Comparison of ENCODE assay signal across 10 cellular contexts in genomic region chr20:36975085-36975829, GRCh38. TPM values are rescaled to one million over a fixed set of nuclear protein-coding genes. Genes with fewer than 3 reads are reported as not detected.
DNase-seq lines count a peak whose midpoint lies in the region; ATAC-seq and TF ChIP-seq lines count a peak whose summit lies in the region.
"Had no signal": no experiment of that assay in that cellular context is flagged by ENCODE, and none has a peak within 500 bp of the region (broad histone marks: within the 10 kb centered on the region; RNA-seq: fewer than 3 reads in every experiment).

No MANE protein-coding gene starts in this region.

- peak overlapping the region; percentile 15 for H3K4me3 Mint-ChIP-seq in activated T-cell treated with anti-CD3 and anti-CD28 coated beads, Interleukin-2, amount 50 U/mL, for 24 hours
- H3K4me3 Mint-ChIP-seq in naive thymus-derived CD4-positive, alpha-beta T cell = peak overlapping the region; percentile 35 to 87 (median 70)
- H3K4me3 Mint-ChIP-seq in endodermal cell = no peak overlapping the region

- no peaks in the 10 kb centered on the region for H3K9me2 ChIP-seq in OCI-LY7 (ENCODE audit: insufficient read depth, low read length)

- peak overlapping the region; percentile 23 to 78 (median 72); a peak in 20 of 22 replicates for H3K4me2 ChIP-seq in BLaER1 treated with 17β-estradiol and CSF1 and Interleukin-3, amounts not matched to agents 10 nM and 100 nM
- H3K4me2 ChIP-seq in OCI-LY7 (ENCODE audit: low read length) = no peak overlapping the region

- WGBS in endodermal cell (ENCODE audit: insufficient coverage in 1 of 2, insufficient read length in 1 of 2), 2 experiments = 94 to 100% methylated on average over 1 to 2 of the region's 3 CpGs
- WGBS in heart right ventricle, 2 donors = 63 to 72% methylated on average over 3 of the region's 3 CpGs

- H3K4me1 ChIP-seq in BLaER1 treated with 17β-estradiol and CSF1 and Interleukin-3, amounts not matched to agents 10 nM and 100 nM = peaks cover 14 to 32% (median 19%) of the 10 kb centered on the region in 10 experiments
- peaks cover 10% of the 10 kb centered on the region for H3K4me1 ChIP-seq in OCI-LY7 (ENCODE audit: insufficient read depth, low read length, poor library complexity, severe bottlenecking)
- H3K4me1 ChIP-seq in naive thymus-derived CD4-positive, alpha-beta T cell (ENCODE audit: control insufficient read depth in 2 of 2, insufficient read depth in 2 of 2, low read length in 2 of 2) = peaks cover 29 to 40% of the 10 kb centered on the region in 2 donors
- H3K4me1 ChIP-seq in endodermal cell (ENCODE audit: control insufficient read depth, insufficient read depth, low read length) = no peaks in the 10 kb centered on the region
- peaks cover 0 to 2% (median 0%) of the 10 kb centered on the region in 9 donors for H3K4me1 ChIP-seq in heart right ventricle
- H3K4me1 ChIP-seq: uterus had no signal

- peaks cover 0 to 61% (median 38%) of the 10 kb centered on the region in 11 experiments; a peak in 18 of 22 replicates for H3K9me3 ChIP-seq in BLaER1 treated with 17β-estradiol and CSF1 and Interleukin-3, amounts not matched to agents 10 nM and 100 nM (replicated peaks in 1 of 11)
- H3K9me3 ChIP-seq in OCI-LY7 (ENCODE audit: low read length) = no peaks in the 10 kb centered on the region
- no peaks in the 10 kb centered on the region for H3K9me3 ChIP-seq in naive thymus-derived CD4-positive, alpha-beta T cell (ENCODE audit: control insufficient read depth in 2 of 3, low read length in 3 of 3)
- no peaks in the 10 kb centered on the region for H3K9me3 ChIP-seq in endodermal cell (ENCODE audit: control insufficient read depth, low read length)
- H3K9me3 ChIP-seq in heart right ventricle = no peaks in the 10 kb centered on the region
- H3K9me3 ChIP-seq: uterus had no signal

- BruUV-seq in OCI-LY7 (replicated peaks; lab: Mats Ljungman, UMichigan) = no TSS peak

- peak; percentile 38 for DNase-seq in OCI-LY7 (ENCODE audit: low spot score)
- no peak for DNase-seq in activated T-cell treated with anti-CD3 and anti-CD28 coated beads, Interleukin-2, amount 50 U/mL, for 24 hours
- DNase-seq in naive thymus-derived CD4-positive, alpha-beta T cell = peak in 8 of 9 donors; percentile 49 to 92 (median 88)
- no peak for DNase-seq in endodermal cell
- no peak for DNase-seq in heart right ventricle
- no peak for DNase-seq in AG20443 (ENCODE audit: low spot score)
- DNase-seq: NCI-H2171 treated with DMSO at 0.1 percent for 48 hours, uterus had no signal

- H3K27ac Mint-ChIP-seq in activated T-cell treated with anti-CD3 and anti-CD28 coated beads, Interleukin-2, amount 50 U/mL, for 24 hours = peak overlapping the region; percentile 20
- peak overlapping the region; percentile 72 to 99 (median 91) for H3K27ac Mint-ChIP-seq in naive thymus-derived CD4-positive, alpha-beta T cell
- H3K27ac Mint-ChIP-seq in endodermal cell = no peak overlapping the region

- ATAC-seq in naive thymus-derived CD4-positive, alpha-beta T cell = peak; percentile 96
- no peak for ATAC-seq in heart right ventricle
- ATAC-seq in GM18498 (IDR thresholded peaks at IDR 0.05; ENCODE audit: unreplicated experiment) = no peak

- H3K36me3 Mint-ChIP-seq in activated T-cell treated with anti-CD3 and anti-CD28 coated beads, Interleukin-2, amount 50 U/mL, for 24 hours (ENCODE audit: low read depth) = no peaks in the 10 kb centered on the region
- peaks cover 0 to 7% (median 3%) of the 10 kb centered on the region in 5 donors for H3K36me3 Mint-ChIP-seq in naive thymus-derived CD4-positive, alpha-beta T cell
- H3K36me3 Mint-ChIP-seq in endodermal cell (ENCODE audit: low read depth) = no peaks in the 10 kb centered on the region

- POLR2A ChIA-PET in OCI-LY7 (lab: Charles Lee) = interaction anchor here (0.6 to 0.7 kb wide), 4 partner anchors 12 to 144 kb away, joined by 3 to 5 read pairs (median 3); no protein-coding TSS in a partner anchor
- POLR2A ChIA-PET in naive thymus-derived CD4-positive, alpha-beta T cell (lab: Charles Lee) = interaction anchor here (0.6 to 4.1 kb wide), 21 partner anchors 11 to 402 kb away, joined by 3 to 57 read pairs (median 8); partner anchors contain the start of gene TGIF2

- no peak for TF ChIP-seq CTCF in OCI-LY7 (conservative IDR thresholded peaks at IDR 0.05; ENCODE audit: low read length)
- TF ChIP-seq CTCF in endodermal cell (conservative IDR thresholded peaks at IDR 0.05) = no peak
- no peak for TF ChIP-seq CTCF in heart right ventricle (IDR thresholded peaks at IDR 0.05)

- peaks cover 3% of the 10 kb centered on the region for H3K9me3 Mint-ChIP-seq in activated T-cell treated with anti-CD3 and anti-CD28 coated beads, Interleukin-2, amount 50 U/mL, for 24 hours
- H3K9me3 Mint-ChIP-seq in naive thymus-derived CD4-positive, alpha-beta T cell = peaks cover 0 to 2% (median 0%) of the 10 kb centered on the region in 11 donors
- peaks cover 14% of the 10 kb centered on the region for H3K9me3 Mint-ChIP-seq in endodermal cell

- H4K20me1 ChIP-seq in BLaER1 treated with 17β-estradiol and CSF1 and Interleukin-3, amounts not matched to agents 10 nM and 100 nM = no peaks in the 10 kb centered on the region
- no peaks in the 10 kb centered on the region for H4K20me1 ChIP-seq in OCI-LY7 (ENCODE audit: insufficient read depth, low read length)

- no peaks in the 10 kb centered on the region for H3K27me3 ChIP-seq in BLaER1 treated with 17β-estradiol and CSF1 and Interleukin-3, amounts not matched to agents 10 nM and 100 nM
- H3K27me3 ChIP-seq in naive thymus-derived CD4-positive, alpha-beta T cell (ENCODE audit: control insufficient read depth in 2 of 2, insufficient read depth in 2 of 2, low read length in 2 of 2) = no peaks in the 10 kb centered on the region
- H3K27me3 ChIP-seq in endodermal cell (ENCODE audit: control insufficient read depth, insufficient read depth, low read length, poor library complexity, severe bottlenecking) = no peaks in the 10 kb centered on the region
- H3K27me3 ChIP-seq in heart right ventricle = no peaks in the 10 kb centered on the region
- H3K27me3 ChIP-seq: uterus had no signal

- H3K9ac ChIP-seq in BLaER1 treated with 17β-estradiol and CSF1 and Interleukin-3, amounts not matched to agents 10 nM and 100 nM = no peak overlapping the region
- H3K9ac ChIP-seq in endodermal cell (ENCODE audit: extremely low read depth, low read length, poor library complexity, severe bottlenecking) = no peak overlapping the region

- CTCF ChIA-PET in OCI-LY7 (lab: Charles Lee; ENCODE audit: unreplicated experiment) = no interaction called here
- CTCF ChIA-PET in naive thymus-derived CD4-positive, alpha-beta T cell (lab: Charles Lee) = interaction anchor here (0.6 to 3.2 kb wide), 6 partner anchors 15 to 70 kb away, joined by 3 to 11 read pairs (median 5); no protein-coding TSS in a partner anchor

- peaks cover 40% of the 10 kb centered on the region for H3K4me1 Mint-ChIP-seq in activated T-cell treated with anti-CD3 and anti-CD28 coated beads, Interleukin-2, amount 50 U/mL, for 24 hours (ENCODE audit: low read depth)
- peaks cover 16 to 53% (median 41%) of the 10 kb centered on the region in 7 donors for H3K4me1 Mint-ChIP-seq in naive thymus-derived CD4-positive, alpha-beta T cell
- H3K4me1 Mint-ChIP-seq in endodermal cell = no peaks in the 10 kb centered on the region

- peak overlapping the region in 9 of 11 experiments; percentile 45 to 71 (median 66); a peak in 17 of 22 replicates for H3K27ac ChIP-seq in BLaER1 treated with 17β-estradiol and CSF1 and Interleukin-3, amounts not matched to agents 10 nM and 100 nM
- no peak overlapping the region for H3K27ac ChIP-seq in OCI-LY7 (ENCODE audit: low read depth, low read length, poor library complexity, severe bottlenecking)
- H3K27ac ChIP-seq in naive thymus-derived CD4-positive, alpha-beta T cell (ENCODE audit: low read depth, low read length) = peak overlapping the region; percentile 69
- H3K27ac ChIP-seq in endodermal cell (ENCODE audit: low read depth, low read length) = no peak overlapping the region
- peak overlapping the region in 1 of 10 donors; percentile 56 for H3K27ac ChIP-seq in heart right ventricle
- H3K27ac ChIP-seq: uterus had no signal

- H3K27me3 Mint-ChIP-seq in activated T-cell treated with anti-CD3 and anti-CD28 coated beads, Interleukin-2, amount 50 U/mL, for 24 hours = no peaks in the 10 kb centered on the region
- no peaks in the 10 kb centered on the region for H3K27me3 Mint-ChIP-seq in naive thymus-derived CD4-positive, alpha-beta T cell
- H3K27me3 Mint-ChIP-seq in endodermal cell (ENCODE audit: insufficient read depth) = no peaks in the 10 kb centered on the region

- no peak overlapping the region for H2AFZ ChIP-seq in OCI-LY7 (ENCODE audit: low read length)

- no peak overlapping the region; a peak in 1 of 20 replicates for H3K4me3 ChIP-seq in BLaER1 treated with 17β-estradiol and CSF1 and Interleukin-3, amounts not matched to agents 10 nM and 100 nM
- no peak overlapping the region for H3K4me3 ChIP-seq in OCI-LY7 (ENCODE audit: low read depth, low read length, poor library complexity, severe bottlenecking)
- H3K4me3 ChIP-seq in naive thymus-derived CD4-positive, alpha-beta T cell (ENCODE audit: low read length) = peak overlapping the region; percentile 8
- H3K4me3 ChIP-seq in endodermal cell (ENCODE audit: low read length) = no peak overlapping the region
- H3K4me3 ChIP-seq in heart right ventricle = no peak overlapping the region
- H3K4me3 ChIP-seq: uterus had no signal

- intact Hi-C loops in OCI-LY7 (cut with micrococcal nuclease; ENCODE audit: unreplicated experiment) = no loop called here
- intact Hi-C loops in naive thymus-derived CD4-positive, alpha-beta T cell (cut with micrococcal nuclease) = loop anchor here (1.0 to 2.0 kb wide), 9 partner anchors 8 to 56 kb away; partner anchors contain the start of gene SAMHD1 (in 2 of the 2)
- intact Hi-C loops in heart right ventricle (cut with DNase I) = no loop called here

- H3K36me3 ChIP-seq in BLaER1 treated with 17β-estradiol and CSF1 and Interleukin-3, amounts not matched to agents 10 nM and 100 nM = peaks cover 0 to 11% (median 2%) of the 10 kb centered on the region in 11 experiments; a peak in 2 of 22 replicates
- H3K36me3 ChIP-seq in OCI-LY7 (ENCODE audit: insufficient read depth, low read length) (no peaks in the 10 kb centered on the region), endodermal cell (ENCODE audit: control insufficient read depth, insufficient read depth, low read length) (no peaks in the 10 kb centered on the region), heart right ventricle (no peaks in the 10 kb centered on the region)
- no peaks in the 10 kb centered on the region for H3K36me3 ChIP-seq in naive thymus-derived CD4-positive, alpha-beta T cell (ENCODE audit: control insufficient read depth in 2 of 3, insufficient read depth in 3 of 3, low read length in 3 of 3)
- H3K36me3 ChIP-seq: uterus had no signal

- H3K79me2 ChIP-seq in OCI-LY7 (ENCODE audit: insufficient read depth, low read depth, low read length) = no peaks in the 10 kb centered on the region

RNA-seq across cellular contexts. Expression of gene SAMHD1, which starts 23.7 kb away (rescaled TPM):
- 7.9 and 10.6 TPM in 2 replicates for total RNA-seq in OCI-LY7 (2014; rRNA removed; shearing (Covaris generic))
- total RNA-seq in OCI-LY7 (2022) (13.7 and 20.8 TPM in 2 replicates), endodermal cell (1 to 10 TPM; 3.7 to 4.9 TPM), heart right ventricle (100 to 1,000 TPM in 1 of 10 donors, 10 to 100 TPM in 9; 14.0 to 105 (median 26.7) TPM)
- 100 to 1,000 TPM; 271 to 393 (median 338) TPM for total RNA-seq in naive thymus-derived CD4-positive, alpha-beta T cell
- polyA plus RNA-seq in naive thymus-derived CD4-positive, alpha-beta T cell = 100 to 1,000 TPM; 231 to 258 TPM
- polyA plus RNA-seq in endodermal cell (2013, experiment 1 of 2) = 6.9 TPM
- polyA plus RNA-seq in endodermal cell (2013, experiment 2 of 2) = 4.2 TPM
- polyA plus RNA-seq in heart right ventricle = 10 to 100 TPM; 34.6 to 46.8 TPM

Comparison
In these comparisons a context has a peak if more than half of its experiments do, and no peak if none do; other contexts are left out.
1. H3K27ac ChIP-seq: peak in BLaER1 treated with 17β-estradiol and CSF1 and Interleukin-3, amounts not matched to agents 10 nM and 100 nM (9 of 11) and naive thymus-derived CD4-positive, alpha-beta T cell (single experiment); none in OCI-LY7 (single experiment) and endodermal cell (single experiment).
2. DNase-seq: peak in OCI-LY7 (single experiment) and naive thymus-derived CD4-positive, alpha-beta T cell (8 of 9); none in activated T-cell treated with anti-CD3 and anti-CD28 coated beads, Interleukin-2, amount 50 U/mL, for 24 hours (single experiment), endodermal cell (single experiment), heart right ventricle (0 of 2) and AG20443 (single experiment).
3. intact Hi-C loops: an anchor here in naive thymus-derived CD4-positive, alpha-beta T cell (1.0 to 2.0 kb wide); none called in OCI-LY7 and heart right ventricle.